In genomic region chr15:91271565-91272153, GRCh38 we compare ENCODE assay signal across 7 cellular contexts.
DNase-seq lines count a peak whose midpoint lies in the region; TF ChIP-seq lines count a peak whose summit lies in the region.

No MANE protein-coding gene starts in this region.

- H3K4me3 ChIP-seq in fibroblast of mammary gland (ENCODE audit: control insufficient read depth, low read depth, low read length) (no peak overlapping the region), neutrophil (ENCODE audit: low read depth in 1 of 2, low read length in 1 of 2) (no peak overlapping the region), testis (no peak overlapping the region)

- intact Hi-C loops in testis (cut with DNase I; ENCODE audit: low total_unique reads), result no loop called here

- H3K9me3 ChIP-seq in neutrophil (no peaks in the 10 kb centered on the region), testis (no peaks in the 10 kb centered on the region)

- peaks cover 13% of the 10 kb centered on the region for H3K27me3 ChIP-seq in neutrophil
- no peaks in the 10 kb centered on the region for H3K27me3 ChIP-seq in testis

- peak; percentile 39 for DNase-seq in HuH-7.5 (ENCODE audit: low spot score)
- DNase-seq in OCI-M2 (lab: John Stamatoyannopoulos, UW; ENCODE audit: unreplicated experiment), result peak; percentile 34
- DNase-seq in activated T-cell treated with anti-CD3 and anti-CD28 coated beads, Interleukin-2, amount 50 U/mL, for 48 hours, result peak; percentile 63 to 67
- peak; percentile 70 for DNase-seq in fibroblast of mammary gland (ENCODE audit: low read depth)
- peak; percentile 76 for DNase-seq in testis

- 8 to 11% methylated on average over 8 of the region's 8 CpGs for WGBS in testis, 2 donors

- H3K36me3 ChIP-seq in neutrophil (no peaks in the 10 kb centered on the region), testis (ENCODE audit: low read depth, missing control alignments) (no peaks in the 10 kb centered on the region)

- H3K27ac ChIP-seq in neutrophil (no peak overlapping the region), testis (no peak overlapping the region)

- no peak for TF ChIP-seq POLR2A in testis (IDR thresholded peaks at IDR 0.05)

- no peaks in the 10 kb centered on the region for H3K4me1 ChIP-seq in neutrophil (ENCODE audit: control insufficient read depth in 1 of 2, insufficient read depth in 1 of 2, low read depth in 1 of 2, low read length in 1 of 2)
- H3K4me1 ChIP-seq in testis, result no peaks in the 10 kb centered on the region

- TF ChIP-seq CTCF in GM12874 (IDR thresholded peaks at IDR 0.05; ENCODE audit: insufficient read depth, low read depth, low read length) (peak; percentile 70), fibroblast of mammary gland (conservative IDR thresholded peaks at IDR 0.05; ENCODE audit: control insufficient read depth, insufficient read depth, low read depth, low read length) (peak; percentile 80), neutrophil (IDR thresholded peaks at IDR 0.05) (peak; percentile 72), testis (IDR thresholded peaks at IDR 0.05) (peak; percentile 57 to 71 (median 70))
